1 cellular context compared by ENCODE assay signal in the genomic region with DNA sequence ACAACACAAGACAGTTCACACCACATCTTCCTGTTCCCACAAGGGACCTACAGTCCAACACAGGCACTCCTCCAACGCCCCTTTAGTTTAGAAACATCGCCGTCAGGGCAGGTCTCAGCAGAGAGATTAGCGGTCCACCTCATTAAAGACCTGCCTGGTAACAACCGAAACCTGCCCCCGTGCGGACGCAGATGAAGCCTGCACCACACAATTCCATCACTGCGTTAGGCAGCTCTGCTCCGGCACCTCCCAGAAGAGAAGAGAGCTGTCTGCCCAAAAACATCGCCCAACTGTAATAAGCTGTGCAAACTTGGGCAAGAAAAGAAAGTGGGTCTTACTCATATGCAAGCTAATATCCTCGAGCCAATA.
TF ChIP-seq lines count a peak whose summit lies in the region.

No MANE protein-coding gene starts in this region.

TF ChIP-seq in K562, 482 proteins besides CTCF, POLR2A, EP300 and RAD21:
- TF ChIP-seq, protein P1, sequence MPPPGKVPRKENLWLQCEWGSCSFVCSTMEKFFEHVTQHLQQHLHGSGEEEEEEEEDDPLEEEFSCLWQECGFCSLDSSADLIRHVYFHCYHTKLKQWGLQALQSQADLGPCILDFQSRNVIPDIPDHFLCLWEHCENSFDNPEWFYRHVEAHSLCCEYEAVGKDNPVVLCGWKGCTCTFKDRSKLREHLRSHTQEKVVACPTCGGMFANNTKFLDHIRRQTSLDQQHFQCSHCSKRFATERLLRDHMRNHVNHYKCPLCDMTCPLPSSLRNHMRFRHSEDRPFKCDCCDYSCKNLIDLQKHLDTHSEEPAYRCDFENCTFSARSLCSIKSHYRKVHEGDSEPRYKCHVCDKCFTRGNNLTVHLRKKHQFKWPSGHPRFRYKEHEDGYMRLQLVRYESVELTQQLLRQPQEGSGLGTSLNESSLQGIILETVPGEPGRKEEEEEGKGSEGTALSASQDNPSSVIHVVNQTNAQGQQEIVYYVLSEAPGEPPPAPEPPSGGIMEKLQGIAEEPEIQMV (tag; conservative IDR thresholded peaks at IDR 0.05; ENCODE audit: low read depth): peak; percentile 61; the same call in 1 of the 2 replicates
- TF ChIP-seq ZNF282 (CRISPR knock-in tag; IDR thresholded peaks at IDR 0.05): no peak
